Comparison of ENCODE assay signal across 8 cellular contexts in the genomic region with DNA sequence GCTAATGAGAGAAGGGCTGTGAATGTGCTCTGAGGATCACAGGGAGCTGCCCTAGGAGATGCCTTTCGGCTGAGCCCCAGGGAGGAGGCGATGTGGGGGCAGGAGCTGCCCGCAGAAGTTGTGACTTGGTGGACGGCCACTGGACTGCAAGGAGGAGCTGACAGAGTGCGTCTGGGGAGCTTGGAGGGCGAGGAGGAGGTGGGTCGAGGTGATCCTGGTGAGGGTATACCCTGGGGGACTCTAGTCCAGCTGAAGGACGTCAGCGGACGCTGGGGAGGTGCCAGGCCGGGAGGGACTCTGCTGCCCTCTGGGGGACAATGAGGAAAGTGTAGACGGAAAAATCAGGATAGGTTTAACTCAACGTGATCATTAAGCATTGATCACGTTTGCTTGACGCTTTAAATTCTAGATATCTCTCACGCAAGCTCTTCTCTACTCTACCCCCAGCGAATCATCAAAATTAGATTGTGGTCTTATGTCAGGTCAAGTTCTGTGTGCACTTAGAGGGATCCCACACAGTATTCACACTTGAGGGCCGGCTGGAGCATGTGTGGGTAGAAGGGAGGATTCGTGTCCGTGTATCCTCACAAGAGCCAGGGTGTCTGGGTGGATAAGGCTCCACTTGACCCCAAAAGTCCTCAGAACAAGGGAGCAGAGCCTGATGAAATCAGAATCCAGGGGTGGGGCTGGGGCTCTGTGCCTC. TPM values are rescaled to one million over a fixed set of nuclear protein-coding genes. Genes with fewer than 3 reads are reported as not detected.
DNase-seq lines count a peak whose midpoint lies in the region; ATAC-seq and TF ChIP-seq lines count a peak whose summit lies in the region.

No MANE protein-coding gene starts in this region.

- intact Hi-C loops in heart right ventricle (cut with DNase I) (no loop called here), left ventricle myocardium superior (cut with micrococcal nuclease) (no loop called here)

- ATAC-seq in heart right ventricle (no peak), left ventricle myocardium superior (no peak), omental fat pad (ENCODE audit: low FRiP score) (no peak), HG03196 (IDR thresholded peaks at IDR 0.05; ENCODE audit: unreplicated experiment) (no peak)

- H3K36me3 ChIP-seq in heart right ventricle, result no peaks in the 10 kb centered on the region

- no peak overlapping the region for H3K27ac ChIP-seq in heart right ventricle

- 27 to 28% methylated on average over 20 of the region's 20 CpGs for WGBS in heart right ventricle, 2 donors

- TF ChIP-seq CTCF in heart right ventricle (IDR thresholded peaks at IDR 0.05) (peak in 5 of 9 donors; percentile 22 to 60 (median 38)), cardiac fibroblast (IDR thresholded peaks at IDR 0.05; ENCODE audit: low read depth, low read length) (peak; percentile 68), retinal pigment epithelial cell (conservative IDR thresholded peaks at IDR 0.05; ENCODE audit: low read depth, low read length) (peak; percentile 56), omental fat pad (IDR thresholded peaks at IDR 0.05) (no peak)

- H3K4me1 ChIP-seq in heart right ventricle, result no peaks in the 10 kb centered on the region

- H3K4me3 ChIP-seq in heart right ventricle (no peak overlapping the region), cardiac fibroblast (replicated peaks in 1 of 2; ENCODE audit: low read depth in 2 of 2, low read length in 2 of 2) (no peak overlapping the region), retinal pigment epithelial cell (ENCODE audit: low read length) (no peak overlapping the region)

- H3K27me3 ChIP-seq in heart right ventricle, result peaks cover 0 to 55% (median 32%) of the 10 kb centered on the region in 7 donors

- H3K9me3 ChIP-seq in heart right ventricle, result peaks cover 0 to 32% (median 10%) of the 10 kb centered on the region in 11 donors

- DNase-seq in heart right ventricle (no peak), left ventricle myocardium superior (no peak), NCI-H526 treated with DMSO at 0.1 percent for 48 hours (lab: John Stamatoyannopoulos, UW) (peak; percentile 2), cardiac fibroblast (ENCODE audit: low read depth in 2 of 2) (peak; percentile 11 to 18), retinal pigment epithelial cell (ENCODE audit: low read depth) (no peak), omental fat pad (ENCODE audit: low spot score) (no peak), amniotic stem cell (lab: John Stamatoyannopoulos, UW) (no peak)

RNA-seq across cellular contexts. Expression of a gene that starts 3.3 kb away (rescaled TPM):
- total RNA-seq in heart right ventricle (not detected), left ventricle myocardium superior (not detected), omental fat pad (not detected)
- polyA plus RNA-seq in heart right ventricle, result not detected

RNA-seq across cellular contexts. Expression of a gene that starts 17.0 kb away (rescaled TPM):
- total RNA-seq in heart right ventricle (not detected), left ventricle myocardium superior (not detected), omental fat pad (not detected)
- under 1 TPM in 1 of 2 donors, not detected in 1; 0.03 TPM for polyA plus RNA-seq in heart right ventricle

Comparison
In these comparisons a context has a peak if more than half of its experiments do, and no peak if none do; other contexts are left out.
1. DNase-seq: peak in NCI-H526 treated with DMSO at 0.1 percent for 48 hours (single experiment) and cardiac fibroblast (2 of 2); none in heart right ventricle (0 of 2), left ventricle myocardium superior (single experiment), retinal pigment epithelial cell (single experiment), omental fat pad (single experiment) and amniotic stem cell (single experiment).
2. CTCF ChIP-seq: peak in heart right ventricle (5 of 9), cardiac fibroblast (single experiment) and retinal pigment epithelial cell (single experiment); none in omental fat pad (0 of 3).